In genomic region chr2:232873292-232873908, GRCh38 we compare ENCODE assay signal across 1 cellular context.
A peak's percentile ranks its signal among the peaks of the same experiment; 100 is the strongest.
TF ChIP-seq lines count a peak whose summit lies in the region.

No MANE protein-coding gene starts in this region.

TF ChIP-seq in HepG2, 621 proteins besides CTCF, POLR2A, EP300 and RAD21 (continued from another document and continues in another):
- TF ChIP-seq ZNF513 (CRISPR knock-in tag; conservative IDR thresholded peaks at IDR 0.05) (no peak), PAF1 (CRISPR knock-in tag; IDR thresholded peaks at IDR 0.05) (0 out of 2 replicates have a peak, but pooled peaks have one; percentile 33), ZIK1 (CRISPR knock-in tag; IDR thresholded peaks at IDR 0.05; ENCODE audit: borderline replicate concordance, low read depth) (0 out of 2 replicates have a peak, but pooled peaks have one; percentile 62), CSRNP1 (CRISPR knock-in tag; IDR thresholded peaks at IDR 0.05) (0 out of 2 replicates have a peak, but pooled peaks have one; percentile 11), TSC22D2 (CRISPR knock-in tag; IDR thresholded peaks at IDR 0.05; ENCODE audit: borderline replicate concordance) (no peak), ZNF788 (CRISPR knock-in tag; IDR thresholded peaks at IDR 0.05; ENCODE audit: borderline replicate concordance) (peak; percentile 72; the same call in 1 of the 2 replicates), KDM3A (CRISPR knock-in tag; IDR thresholded peaks at IDR 0.05; ENCODE audit: low read depth) (peak; percentile 61; the same call in 1 of the 2 replicates), DR1 (CRISPR knock-in tag; IDR thresholded peaks at IDR 0.05) (0 out of 2 replicates have a peak, but pooled peaks have one; percentile 18), ZNF768 (CRISPR knock-in tag; IDR thresholded peaks at IDR 0.05) (0 out of 2 replicates have a peak, but pooled peaks have one; percentile 5), HNRNPL (IDR thresholded peaks at IDR 0.05; ENCODE audit: low read depth, low read length) (peak; percentile 92), HES4 (CRISPR knock-in tag; IDR thresholded peaks at IDR 0.05; ENCODE audit: borderline replicate concordance) (peak; percentile 30; the same call in 1 of the 2 replicates), ZNF501 (CRISPR knock-in tag; IDR thresholded peaks at IDR 0.05) (peak; percentile 2; the same call in 1 of the 2 replicates), SUZ12 (IDR thresholded peaks at IDR 0.05; ENCODE audit: low read depth, low read length) (no peak), ZFP90 (CRISPR knock-in tag; IDR thresholded peaks at IDR 0.05; ENCODE audit: borderline replicate concordance) (0 out of 2 replicates have a peak, but pooled peaks have one; percentile 27), ZNF776 (CRISPR knock-in tag; IDR thresholded peaks at IDR 0.05) (peak; percentile 85), ZNF552 (CRISPR knock-in tag; IDR thresholded peaks at IDR 0.05; ENCODE audit: borderline replicate concordance) (no peak), ARNTL (CRISPR knock-in tag; IDR thresholded peaks at IDR 0.05) (no peak), SP140L (CRISPR knock-in tag; IDR thresholded peaks at IDR 0.05; ENCODE audit: borderline replicate concordance) (no peak), GABPA (IDR thresholded peaks at IDR 0.05; ENCODE audit: low read depth, low read length) (no peak), GABPA (CRISPR knock-in tag; IDR thresholded peaks at IDR 0.05; ENCODE audit: low read depth) (no peak), ZNF687 (CRISPR knock-in tag; IDR thresholded peaks at IDR 0.05) (peak; percentile 17; the same call in 1 of the 2 replicates), MYC (CRISPR knock-in tag; IDR thresholded peaks at IDR 0.05; ENCODE audit: borderline replicate concordance) (0 out of 2 replicates have a peak, but pooled peaks have one; percentile 17), BRD4 (CRISPR knock-in tag; IDR thresholded peaks at IDR 0.05) (peak; percentile 54; the same call in 1 of the 2 replicates), ZNF790 (CRISPR knock-in tag; IDR thresholded peaks at IDR 0.05; ENCODE audit: borderline replicate concordance) (no peak), ZSCAN21 (CRISPR knock-in tag; IDR thresholded peaks at IDR 0.05; ENCODE audit: borderline replicate concordance) (0 out of 2 replicates have a peak, but pooled peaks have one; percentile 22), PAWR (CRISPR knock-in tag; IDR thresholded peaks at IDR 0.05; ENCODE audit: borderline replicate concordance) (no peak), MYPOP (CRISPR knock-in tag; IDR thresholded peaks at IDR 0.05) (no peak), NFE2L1 (CRISPR knock-in tag; IDR thresholded peaks at IDR 0.05; ENCODE audit: borderline replicate concordance) (peak; percentile 77; the same call in 1 of the 2 replicates), MED1 (CRISPR knock-in tag; IDR thresholded peaks at IDR 0.05) (no peak), ZNF891 (CRISPR knock-in tag; IDR thresholded peaks at IDR 0.05) (peak; percentile 37; the same call in 1 of the 2 replicates), RBM22 (optimal IDR thresholded peaks at IDR 0.05; ENCODE audit: low read length) (peak; percentile 60), ZFP36L2 (CRISPR knock-in tag; IDR thresholded peaks at IDR 0.05) (no peak), MBNL3 (CRISPR knock-in tag; conservative IDR thresholded peaks at IDR 0.05) (no peak), SP4 (CRISPR knock-in tag; IDR thresholded peaks at IDR 0.05) (0 out of 2 replicates have a peak, but pooled peaks have one; percentile 34), FLYWCH1 (CRISPR knock-in tag; IDR thresholded peaks at IDR 0.05) (no peak), ZNF839 (CRISPR knock-in tag; IDR thresholded peaks at IDR 0.05; ENCODE audit: borderline replicate concordance) (no peak), DDIT3 (CRISPR knock-in tag; IDR thresholded peaks at IDR 0.05) (no peak), ZNF674 (CRISPR knock-in tag; IDR thresholded peaks at IDR 0.05; ENCODE audit: low read depth) (no peak), ZBTB4 (CRISPR knock-in tag; IDR thresholded peaks at IDR 0.05; ENCODE audit: borderline replicate concordance) (peak; percentile 80), PRMT3 (CRISPR knock-in tag; IDR thresholded peaks at IDR 0.05; ENCODE audit: borderline replicate concordance, low read depth) (no peak), ETV6 (CRISPR knock-in tag; conservative IDR thresholded peaks at IDR 0.05) (no peak)
